ENCODE assay signal across 25 cellular contexts in the genomic region with DNA sequence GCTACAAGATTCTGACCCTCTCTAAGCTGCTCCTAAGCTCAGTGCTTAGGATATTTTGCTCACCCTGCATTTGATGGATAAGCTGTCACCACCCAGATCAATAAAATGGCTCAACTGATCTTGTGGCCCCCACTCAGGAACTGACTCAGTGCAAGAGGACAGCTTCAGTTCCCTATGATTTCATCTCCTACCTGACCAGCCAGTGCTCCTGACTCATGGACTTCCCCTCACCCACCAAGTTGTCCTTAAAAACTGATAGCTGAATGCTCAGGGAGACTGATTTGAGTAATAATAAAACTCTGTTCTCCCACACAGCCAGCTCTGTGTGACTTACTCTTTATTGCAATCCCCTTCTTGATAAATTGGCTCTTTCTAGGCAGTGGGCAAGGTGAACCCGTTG.
DNase-seq lines count a peak whose midpoint lies in the region; TF ChIP-seq lines count a peak whose summit lies in the region.
"Had no signal": no experiment of that assay in that cellular context is flagged by ENCODE, and none has a peak within 500 bp of the region (broad histone marks: within the 10 kb centered on the region; RNA-seq: fewer than 3 reads in every experiment).

No MANE protein-coding gene starts in this region.

- H3K4me1 ChIP-seq in PC-9 (replicated peaks; ENCODE audit: insufficient read depth) = 0 out of 2 replicates have a peak, but pooled peaks cover 6% of the 10 kb centered on the region
- H3K4me1 ChIP-seq: A549 had no signal

- no peaks in the 10 kb centered on the region for H3K36me3 ChIP-seq in PC-9 (ENCODE audit: low read depth)
- H3K36me3 ChIP-seq: BLaER1 treated with 17β-estradiol and CSF1 and Interleukin-3, amounts not matched to agents 10 nM and 100 nM had no signal

- H3F3A ChIP-seq in PC-9 (ENCODE audit: insufficient read depth, low read depth) = no peaks in the 10 kb centered on the region

- no peaks in the 10 kb centered on the region for H3K9me2 ChIP-seq in PC-9 (ENCODE audit: insufficient read depth)

- no peaks in the 10 kb centered on the region for H3K27me3 ChIP-seq in PC-9 (ENCODE audit: insufficient read depth, low read depth)
- H3K27me3 ChIP-seq: BLaER1 treated with 17β-estradiol and CSF1 and Interleukin-3, amounts not matched to agents 10 nM and 100 nM had no signal

- H3K9me3 ChIP-seq in PC-9 (ENCODE audit: insufficient read depth, low read depth) = no peaks in the 10 kb centered on the region

- H3K4me2 ChIP-seq in PC-9 = peak overlapping the region; percentile 16; the same call in 1 of the 2 replicates
- H3K4me2 ChIP-seq: A549, GM23338, KMS-11 had no signal

- TF ChIP-seq CTCF in PC-9 (conservative IDR thresholded peaks at IDR 0.05) = no peak
- TF ChIP-seq CTCF in fibroblast of mammary gland (conservative IDR thresholded peaks at IDR 0.05; ENCODE audit: control insufficient read depth, insufficient read depth, low read depth, low read length) = no peak

- no peaks in the 10 kb centered on the region for H4K20me1 ChIP-seq in PC-9 (ENCODE audit: insufficient read depth)
- H4K20me1 ChIP-seq: BLaER1 treated with 17β-estradiol and CSF1 and Interleukin-3, amounts not matched to agents 10 nM and 100 nM had no signal

- H2AFZ ChIP-seq in PC-9 = no peak overlapping the region
- H2AFZ ChIP-seq: GM23338 had no signal

- H3K4me3 ChIP-seq in PC-9 (no peak overlapping the region), fibroblast of mammary gland (ENCODE audit: control insufficient read depth, low read depth, low read length) (no peak overlapping the region)
- H3K4me3 ChIP-seq: A549; BLaER1 treated with 17β-estradiol and CSF1 and Interleukin-3, amounts not matched to agents 10 nM and 100 nM; GM23338 had no signal

- peak; percentile 4 for DNase-seq in ELF-1 (ENCODE audit: low read depth, low spot score)
- DNase-seq in PC-9 = no peak
- DNase-seq in fibroblast of mammary gland (ENCODE audit: low read depth) = peak; percentile 6
- DNase-seq in renal cortical epithelial cell (ENCODE audit: low read depth) = peak; percentile 16
- DNase-seq in nucleus accumbens (lab: John Stamatoyannopoulos, UW) = no peak
- DNase-seq in NK-92 (lab: John Stamatoyannopoulos, UW; ENCODE audit: unreplicated experiment) = no peak
- no peak for DNase-seq in midbrain (lab: John Stamatoyannopoulos, UW)
- no peak for DNase-seq in NCI-H774 (lab: John Stamatoyannopoulos, UW)
- DNase-seq: AML-193; CD4-positive, alpha-beta T cell; DMS53; HCEC 1CT; MM.1S; NCI-H1048; NCI-H1417; NCI-H1694; NCI-H2029 treated with DMSO at 0.1 percent for 48 hours; NCI-H446 treated with DMSO at 0.1 percent for 48 hours; NCI-H526 treated with DMSO at 0.1 percent for 48 hours; RPMI8226; SHP77 had no signal

- CTCF ChIA-PET in PC-9 (lab: Charles Lee) = no interaction called here

- no peaks in the 10 kb centered on the region for H3K79me2 ChIP-seq in PC-9 (ENCODE audit: low read depth)

- intact Hi-C loops in PC-9 (cut with micrococcal nuclease; ENCODE audit: unreplicated experiment) = no loop called here

- BruUV-seq in PC-9 (replicated peaks; lab: Mats Ljungman, UMichigan) = no TSS peak

- POLR2A ChIA-PET in PC-9 (lab: Charles Lee; ENCODE audit: unreplicated experiment) = no interaction called here

- H3K27ac ChIP-seq in PC-9 = no peak overlapping the region
- H3K27ac ChIP-seq: A549; BLaER1 treated with 17β-estradiol and CSF1 and Interleukin-3, amounts not matched to agents 10 nM and 100 nM; KMS-11 had no signal

Comparison
In these comparisons a context has a peak if more than half of its experiments do, and no peak if none do; other contexts are left out.
1. DNase-seq: peak in ELF-1 (single experiment), fibroblast of mammary gland (single experiment) and renal cortical epithelial cell (single experiment); none in PC-9 (0 of 2), nucleus accumbens (0 of 56), NK-92 (single experiment), midbrain (single experiment) and NCI-H774 (single experiment).